Comparison of ENCODE assay signal across 10 cellular contexts in the genomic region with DNA sequence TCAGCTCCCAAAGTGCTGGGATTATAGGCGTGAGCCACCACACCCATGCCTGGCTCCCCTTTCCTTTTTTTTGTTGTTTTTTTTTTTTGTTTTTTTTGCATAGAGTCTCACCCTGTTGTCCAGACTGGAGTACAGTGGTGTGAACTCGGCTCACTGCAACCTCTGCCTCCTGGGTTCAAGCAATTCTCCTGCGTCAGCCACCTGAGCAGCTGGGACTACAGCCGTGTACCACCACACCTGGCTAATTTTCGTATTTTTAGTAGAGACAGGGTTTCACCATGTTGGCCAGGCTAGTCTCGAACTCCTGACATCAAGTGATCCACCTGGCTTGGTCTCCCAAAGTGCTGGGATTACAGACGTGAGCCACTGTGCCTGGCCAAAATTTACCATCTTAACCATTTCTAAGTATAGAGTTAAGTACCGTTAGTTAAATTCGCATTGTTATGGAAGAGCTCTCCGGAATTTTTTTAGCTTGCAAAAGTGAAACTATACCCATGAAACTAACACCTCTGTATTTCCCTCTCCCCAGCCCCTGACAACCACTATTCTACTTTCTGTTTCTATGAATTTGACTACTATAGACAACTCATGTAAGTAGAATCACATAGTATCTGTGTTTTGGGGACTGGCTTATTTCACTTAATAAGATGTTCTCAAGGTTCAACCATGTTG.
A peak's percentile ranks its signal among the peaks of the same experiment; 100 is the strongest.
DNase-seq lines count a peak whose midpoint lies in the region; ATAC-seq and TF ChIP-seq lines count a peak whose summit lies in the region.
"Had no signal": no experiment of that assay in that cellular context is flagged by ENCODE, and none has a peak within 500 bp of the region (broad histone marks: within the 10 kb centered on the region; RNA-seq: fewer than 3 reads in every experiment).

No MANE protein-coding gene starts in this region.

- no peaks in the 10 kb centered on the region for H3K36me3 ChIP-seq in endodermal cell (ENCODE audit: control insufficient read depth, insufficient read depth, low read length)
- H3K36me3 ChIP-seq in ascending aorta = no peaks in the 10 kb centered on the region

- no peaks in the 10 kb centered on the region for H3K36me3 Mint-ChIP-seq in endodermal cell (ENCODE audit: low read depth)

- H3K9me3 Mint-ChIP-seq in endodermal cell = peaks cover 2% of the 10 kb centered on the region

- H3K27ac Mint-ChIP-seq in endodermal cell = no peak overlapping the region

- H3K4me3 ChIP-seq in endodermal cell (ENCODE audit: low read length) = no peak overlapping the region
- H3K4me3 ChIP-seq in ascending aorta = no peak overlapping the region

- H3K9me3 ChIP-seq in endodermal cell (ENCODE audit: control insufficient read depth, low read length) (no peaks in the 10 kb centered on the region), ascending aorta (no peaks in the 10 kb centered on the region)

- TF ChIP-seq CTCF in endodermal cell (conservative IDR thresholded peaks at IDR 0.05) = no peak
- TF ChIP-seq CTCF in ascending aorta (IDR thresholded peaks at IDR 0.05) = no peak

- peak; percentile 22 for DNase-seq in endodermal cell
- no peak for DNase-seq in LoVo (ENCODE audit: low spot score)
- no peak for DNase-seq in ascending aorta (ENCODE audit: low spot score in 2 of 2)
- DNase-seq in DMS53 treated with DMSO at 0.1 percent for 48 hours (lab: John Stamatoyannopoulos, UW; ENCODE audit: unreplicated experiment) = no peak
- DNase-seq in NCI-H82 treated with DMSO at 0.1 percent for 48 hours (lab: John Stamatoyannopoulos, UW; ENCODE audit: unreplicated experiment) = no peak
- DNase-seq: kidney glomerular epithelial cell had no signal

- ATAC-seq in GM18499 (IDR thresholded peaks at IDR 0.05; ENCODE audit: insufficient read depth, unreplicated experiment) (peak; percentile 51), GM21447 (IDR thresholded peaks at IDR 0.05; ENCODE audit: unreplicated experiment) (peak; percentile 87), HG03520 (IDR thresholded peaks at IDR 0.05; ENCODE audit: unreplicated experiment) (peak; percentile 90)
- ATAC-seq: Panc1 had no signal

- WGBS in endodermal cell (ENCODE audit: insufficient coverage in 1 of 2, insufficient read length in 1 of 2), 2 experiments = 86 to 96% methylated on average over 9 to 10 of the region's 10 CpGs

- H3K27ac ChIP-seq in endodermal cell (ENCODE audit: low read depth, low read length) (no peak overlapping the region), ascending aorta (no peak overlapping the region)

- H3K4me1 Mint-ChIP-seq in endodermal cell = no peaks in the 10 kb centered on the region

- no peak overlapping the region for H3K9ac ChIP-seq in endodermal cell (ENCODE audit: extremely low read depth, low read length, poor library complexity, severe bottlenecking)

- H3K27me3 Mint-ChIP-seq in endodermal cell (ENCODE audit: insufficient read depth) = peaks cover 2% of the 10 kb centered on the region

- intact Hi-C loops in ascending aorta (cut with DNase I) = no loop called here

- H3K27me3 ChIP-seq in endodermal cell (ENCODE audit: control insufficient read depth, insufficient read depth, low read length, poor library complexity, severe bottlenecking) (no peaks in the 10 kb centered on the region), ascending aorta (no peaks in the 10 kb centered on the region)

- H3K4me1 ChIP-seq in endodermal cell (ENCODE audit: control insufficient read depth, insufficient read depth, low read length) (no peaks in the 10 kb centered on the region), ascending aorta (no peaks in the 10 kb centered on the region)

- no peak overlapping the region for H3K4me3 Mint-ChIP-seq in endodermal cell
